Comparison of ENCODE assay signal across 1 cellular context in the genomic region with DNA sequence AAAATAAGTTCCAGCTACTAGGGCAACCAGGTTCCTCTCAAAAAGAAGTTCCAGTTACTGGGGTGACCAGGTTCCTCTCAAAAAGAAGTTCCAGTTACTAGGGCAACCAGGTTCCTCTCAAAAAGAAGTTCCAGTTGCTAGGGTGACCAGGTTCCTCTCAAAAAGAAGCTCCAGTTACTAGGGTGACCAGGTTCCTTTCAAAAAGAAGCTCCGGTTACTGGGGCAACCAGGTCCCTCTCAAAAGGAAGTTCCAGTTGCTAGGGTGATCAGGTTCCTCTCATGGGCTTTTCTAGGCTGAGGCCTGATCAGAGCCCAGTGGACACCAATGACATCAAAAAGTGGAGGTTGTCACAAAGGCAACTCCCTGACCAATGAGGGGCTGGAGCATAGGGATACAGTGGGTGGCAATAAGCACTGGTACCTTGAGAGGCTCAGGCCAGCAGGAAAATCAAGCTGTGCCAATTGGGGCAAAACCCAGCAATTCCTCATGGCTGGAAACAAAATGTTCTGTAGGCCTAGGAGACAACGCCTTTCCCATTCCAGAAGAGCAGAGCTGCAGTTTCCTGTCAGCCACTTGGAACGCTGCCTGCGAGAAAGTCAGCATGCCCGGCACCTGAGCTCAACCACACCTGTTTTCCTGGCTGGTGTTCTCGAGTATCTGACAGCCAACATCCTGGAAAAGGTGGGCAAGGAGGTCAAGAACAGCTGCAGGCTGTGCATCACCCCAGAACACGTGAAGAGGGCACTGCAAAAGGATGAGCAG.
TF ChIP-seq lines count a peak whose summit lies in the region.

No MANE protein-coding gene starts in this region.

TF ChIP-seq in K562, 482 proteins besides CTCF, POLR2A, EP300 and RAD21 (continued from another document):
- TF ChIP-seq MYNN (IDR thresholded peaks at IDR 0.05) (peak; percentile 100), MYNN (CRISPR knock-in tag; IDR thresholded peaks at IDR 0.05) (peak; percentile 72; the same call in 1 of the 2 replicates), MXI1 (IDR thresholded peaks at IDR 0.05; ENCODE audit: low read depth, low read length) (peak; percentile 91), RFX1 (IDR thresholded peaks at IDR 0.05) (peak; percentile 91), ZNF785 (CRISPR knock-in tag; IDR thresholded peaks at IDR 0.05) (no peak), FOXJ2 (tag; IDR thresholded peaks at IDR 0.05) (no peak), BMI1 (IDR thresholded peaks at IDR 0.05; ENCODE audit: low read length) (peak; percentile 52; the same call in 1 of the 2 replicates)
- TF ChIP-seq, protein P1, sequence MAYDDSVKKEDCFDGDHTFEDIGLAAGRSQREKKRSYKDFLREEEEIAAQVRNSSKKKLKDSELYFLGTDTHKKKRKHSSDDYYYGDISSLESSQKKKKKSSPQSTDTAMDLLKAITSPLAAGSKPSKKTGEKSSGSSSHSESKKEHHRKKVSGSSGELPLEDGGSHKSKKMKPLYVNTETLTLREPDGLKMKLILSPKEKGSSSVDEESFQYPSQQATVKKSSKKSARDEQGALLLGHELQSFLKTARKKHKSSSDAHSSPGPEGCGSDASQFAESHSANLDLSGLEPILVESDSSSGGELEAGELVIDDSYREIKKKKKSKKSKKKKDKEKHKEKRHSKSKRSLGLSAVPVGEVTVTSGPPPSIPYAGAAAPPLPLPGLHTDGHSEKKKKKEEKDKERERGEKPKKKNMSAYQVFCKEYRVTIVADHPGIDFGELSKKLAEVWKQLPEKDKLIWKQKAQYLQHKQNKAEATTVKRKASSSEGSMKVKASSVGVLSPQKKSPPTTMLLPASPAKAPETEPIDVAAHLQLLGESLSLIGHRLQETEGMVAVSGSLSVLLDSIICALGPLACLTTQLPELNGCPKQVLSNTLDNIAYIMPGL (CRISPR knock-in tag; IDR thresholded peaks at IDR 0.05): no peak
